Comparison of ENCODE assay signal across 1 cellular context in the genomic region with DNA sequence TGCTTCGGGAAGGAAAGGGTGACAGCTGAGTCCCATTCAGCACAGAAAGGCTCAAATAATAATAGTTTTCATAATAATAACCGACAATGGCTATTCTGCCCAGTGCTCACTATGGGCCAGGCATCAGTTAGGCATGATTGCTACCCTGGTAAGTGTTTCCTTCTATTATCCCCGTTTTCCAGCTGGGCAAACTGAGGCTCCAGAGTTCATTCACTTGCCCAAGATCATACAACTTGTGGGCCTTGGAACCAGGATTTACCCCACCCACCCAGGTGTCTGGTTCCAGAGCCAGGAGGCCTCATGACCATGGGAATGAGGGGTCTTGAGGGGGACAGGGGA.
TF ChIP-seq lines count a peak whose summit lies in the region.

No MANE protein-coding gene starts in this region.

TF ChIP-seq in HCT116, 20 proteins besides CTCF, POLR2A, EP300 and RAD21 (continued from another document):
- no peak for TF ChIP-seq ATF3 (IDR thresholded peaks at IDR 0.05)
- TF ChIP-seq SP1 (IDR thresholded peaks at IDR 0.05; ENCODE audit: low read depth) = no peak
- no peak for TF ChIP-seq ELF1 (IDR thresholded peaks at IDR 0.05; ENCODE audit: borderline replicate concordance, low read depth)
- TF ChIP-seq SRF (IDR thresholded peaks at IDR 0.05; ENCODE audit: low read depth) = no peak
- TF ChIP-seq POLR2AphosphoS5 (IDR thresholded peaks at IDR 0.05; ENCODE audit: low read depth, low read length) = no peak
